Comparison of ENCODE assay signal across 24 cellular contexts in the genomic region with DNA sequence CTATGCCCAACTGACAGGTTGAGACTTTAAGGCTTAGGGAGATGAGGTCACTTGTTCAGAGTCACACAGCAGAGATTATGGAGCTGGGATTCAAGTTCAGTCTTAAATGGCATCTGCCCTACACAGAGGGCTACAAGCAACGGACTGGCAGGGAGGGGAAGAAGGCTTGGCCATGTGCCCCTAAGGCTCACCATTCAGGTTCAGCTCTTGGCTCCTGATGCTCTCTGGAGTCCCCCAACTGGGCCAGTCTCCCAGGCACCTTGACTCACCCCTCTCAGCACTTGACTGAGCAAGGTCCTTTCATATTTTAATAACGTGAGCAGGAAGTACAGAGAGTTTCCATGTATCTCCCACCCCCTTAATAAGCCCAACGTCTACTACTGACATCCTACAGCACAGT.
"Had no signal": no experiment of that assay in that cellular context is flagged by ENCODE, and none has a peak within 500 bp of the region (broad histone marks: within the 10 kb centered on the region; RNA-seq: fewer than 3 reads in every experiment).

No MANE protein-coding gene starts in this region.

- H3K9me3 Mint-ChIP-seq: stimulated activated effector memory CD8-positive, alpha-beta T cell treated with anti-CD3 and anti-CD28 coated beads, Interleukin-12 subunit alpha, Interleukin-12 subunit beta, amount 100 ng/mL, for 72 hours; stimulated activated memory B cell treated with anti-CD40 and anti-IgM and Interleukin-4, amounts not matched to agents 10 μg/mL and 1 μg/mL and 100 μg/mL, for 72 hours; stimulated activated naive B cell treated with anti-CD40 and anti-IgM and Interleukin-4, amounts not matched to agents 10 μg/mL and 1 μg/mL and 100 μg/mL, for 72 hours; stimulated activated naive CD8-positive, alpha-beta T cell treated with anti-CD3 and anti-CD28 coated beads, Interleukin-15, amount 100 ng/mL, for 72 hours; stimulated activated naive CD8-positive, alpha-beta T cell treated with anti-CD3 and anti-CD28 coated beads, Interleukin-15, Interleukin-2, amounts not matched to agents 100 ng/mL and 50 ng/mL, for 24 hours had no signal

- H3K4me3 Mint-ChIP-seq: stimulated activated effector memory CD8-positive, alpha-beta T cell treated with anti-CD3 and anti-CD28 coated beads, Interleukin-12 subunit alpha, Interleukin-12 subunit beta, amount 100 ng/mL, for 72 hours; stimulated activated memory B cell treated with anti-CD40 and anti-IgM and Interleukin-4, amounts not matched to agents 10 μg/mL and 1 μg/mL and 100 μg/mL, for 72 hours; stimulated activated naive B cell treated with anti-CD40 and anti-IgM and Interleukin-4, amounts not matched to agents 10 μg/mL and 1 μg/mL and 100 μg/mL, for 72 hours; stimulated activated naive CD8-positive, alpha-beta T cell treated with anti-CD3 and anti-CD28 coated beads, Interleukin-15, amount 100 ng/mL, for 72 hours; stimulated activated naive CD8-positive, alpha-beta T cell treated with anti-CD3 and anti-CD28 coated beads, Interleukin-15, Interleukin-2, amounts not matched to agents 100 ng/mL and 50 ng/mL, for 24 hours; type B pancreatic cell had no signal

- H3K27me3 Mint-ChIP-seq: stimulated activated memory B cell treated with anti-CD40 and anti-IgM and Interleukin-4, amounts not matched to agents 10 μg/mL and 1 μg/mL and 100 μg/mL, for 72 hours; stimulated activated naive B cell treated with anti-CD40 and anti-IgM and Interleukin-4, amounts not matched to agents 10 μg/mL and 1 μg/mL and 100 μg/mL, for 72 hours; stimulated activated naive CD8-positive, alpha-beta T cell treated with anti-CD3 and anti-CD28 coated beads, Interleukin-15, Interleukin-2, amounts not matched to agents 100 ng/mL and 50 ng/mL, for 24 hours had no signal

- DNase-seq: stimulated activated CD4-positive, alpha-beta T cell treated with anti-CD3 and anti-CD28 coated beads, Interleukin-2, amount 100 ng/mL, for 48 hours; stimulated activated CD4-positive, alpha-beta T cell treated with anti-CD3 and anti-CD28 coated beads, Interleukin-4, amount 100 ng/mL, for 1 hour; stimulated activated CD4-positive, alpha-beta T cell treated with anti-CD3 and anti-CD28 coated beads, Interleukin-4, amount 100 ng/mL, for 24 hours; stimulated activated CD4-positive, alpha-beta T cell treated with anti-CD3 and anti-CD28 coated beads, Interleukin-4, amount 100 ng/mL, for 4 hours; stimulated activated CD8-positive, alpha-beta memory T cell treated with anti-CD3 and anti-CD28 coated beads, Interleukin-4, amount 100 ng/mL, for 48 hours; stimulated activated naive B cell treated with anti-CD40 and anti-IgM and Interleukin-4, amounts not matched to agents 10 μg/mL and 1 μg/mL and 100 μg/mL, for 72 hours; stimulated activated naive CD4-positive, alpha-beta T cell; stimulated activated naive CD4-positive, alpha-beta T cell treated with Interleukin-2 at 50 U/mL for 16 hours; stimulated activated naive CD8-positive, alpha-beta T cell treated with anti-CD3 and anti-CD28 coated beads, Interleukin-15, amount 100 ng/mL, for 72 hours; stimulated activated naive CD8-positive, alpha-beta T cell treated with anti-CD3 and anti-CD28 coated beads, Interleukin-15, Interleukin-2, amounts not matched to agents 100 U/mL and 50 U/mL, for 24 hours; stomach; testis; thyroid gland; tibial artery; transverse colon; trophoblast cell; upper lobe of left lung; upper lobe of right lung; uterus had no signal

- H3K4me1 Mint-ChIP-seq: stimulated activated naive B cell treated with anti-CD40 and anti-IgM and Interleukin-4, amounts not matched to agents 10 μg/mL and 1 μg/mL and 100 μg/mL, for 72 hours had no signal

- H3K36me3 Mint-ChIP-seq: stimulated activated effector memory CD8-positive, alpha-beta T cell treated with anti-CD3 and anti-CD28 coated beads, Interleukin-12 subunit alpha, Interleukin-12 subunit beta, amount 100 ng/mL, for 72 hours; stimulated activated memory B cell treated with anti-CD40 and anti-IgM and Interleukin-4, amounts not matched to agents 10 μg/mL and 1 μg/mL and 100 μg/mL, for 72 hours; stimulated activated naive B cell treated with anti-CD40 and anti-IgM and Interleukin-4, amounts not matched to agents 10 μg/mL and 1 μg/mL and 100 μg/mL, for 72 hours; type B pancreatic cell had no signal

- FAIRE-seq: urothelium cell line had no signal

- ATAC-seq: stimulated activated effector memory CD8-positive, alpha-beta T cell treated with anti-CD3 and anti-CD28 coated beads, Interleukin-12 subunit alpha, Interleukin-12 subunit beta, amount 100 ng/mL, for 72 hours; stimulated activated memory B cell treated with anti-CD40 and anti-IgM and Interleukin-4, amounts not matched to agents 10 μg/mL and 1 μg/mL and 100 μg/mL, for 72 hours; stimulated activated naive B cell treated with anti-CD40 and anti-IgM and Interleukin-4, amounts not matched to agents 10 μg/mL and 1 μg/mL and 100 μg/mL, for 72 hours; stimulated activated naive CD8-positive, alpha-beta T cell treated with anti-CD3 and anti-CD28 coated beads, Interleukin-15, amount 100 ng/mL, for 72 hours; stimulated activated naive CD8-positive, alpha-beta T cell treated with anti-CD3 and anti-CD28 coated beads, Interleukin-15, Interleukin-2, amounts not matched to agents 100 U/mL and 50 U/mL, for 24 hours; upper lobe of right lung had no signal

- H3K27ac Mint-ChIP-seq: stimulated activated effector memory CD8-positive, alpha-beta T cell treated with anti-CD3 and anti-CD28 coated beads, Interleukin-12 subunit alpha, Interleukin-12 subunit beta, amount 100 ng/mL, for 72 hours; stimulated activated memory B cell treated with anti-CD40 and anti-IgM and Interleukin-4, amounts not matched to agents 10 μg/mL and 1 μg/mL and 100 μg/mL, for 72 hours; stimulated activated naive B cell treated with anti-CD40 and anti-IgM and Interleukin-4, amounts not matched to agents 10 μg/mL and 1 μg/mL and 100 μg/mL, for 72 hours; stimulated activated naive CD8-positive, alpha-beta T cell treated with anti-CD3 and anti-CD28 coated beads, Interleukin-15, Interleukin-2, amounts not matched to agents 100 ng/mL and 50 ng/mL, for 24 hours; type B pancreatic cell had no signal
